Comparison of ENCODE assay signal across 2 cellular contexts in genomic region chr22:34301569-34301968, GRCh38.
TF ChIP-seq lines count a peak whose summit lies in the region.

No MANE protein-coding gene starts in this region.

TF ChIP-seq in H1, 55 proteins besides CTCF, POLR2A, EP300 and RAD21 (continued from another document):
- TF ChIP-seq GTF2F1 (IDR thresholded peaks at IDR 0.05; ENCODE audit: borderline replicate concordance, low read depth, low read length): no peak

TF ChIP-seq in HEK293T, 16 proteins besides CTCF, POLR2A, EP300 and RAD21 (continued from another document):
- TF ChIP-seq ARNT (IDR thresholded peaks at IDR 0.05) (no peak), LEF1 (IDR thresholded peaks at IDR 0.05; ENCODE audit: borderline replicate concordance) (no peak)
TF ChIP-seq in HEK293T: peak in this region for 0.
